8 cellular contexts compared by ENCODE assay signal in the genomic region with DNA sequence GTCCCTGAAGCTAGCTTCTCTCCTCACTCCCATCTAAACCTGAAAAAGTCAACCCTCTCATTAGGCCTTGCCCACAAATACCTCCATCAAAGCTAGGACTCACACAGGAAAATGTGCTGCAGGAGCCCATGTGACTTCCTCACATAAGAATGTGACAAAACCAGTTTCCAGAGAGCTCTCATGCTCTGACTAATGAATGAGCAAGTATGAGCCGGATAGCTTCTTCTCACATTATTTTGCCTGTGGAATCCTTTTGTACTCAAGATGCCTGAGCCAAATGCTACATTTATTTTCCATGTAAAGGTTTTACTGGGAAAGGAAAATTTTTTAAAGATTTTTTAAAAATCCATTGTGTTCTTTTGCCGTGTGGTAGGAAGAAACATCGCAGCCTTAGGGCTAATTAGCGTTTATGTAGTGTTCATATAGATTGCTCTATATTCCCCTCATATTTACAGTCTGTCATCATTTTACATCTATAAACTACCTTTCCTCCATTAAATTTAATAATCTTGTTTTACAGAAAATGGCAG.
DNase-seq lines count a peak whose midpoint lies in the region; ATAC-seq, FAIRE-seq and TF ChIP-seq lines count a peak whose summit lies in the region.

No MANE protein-coding gene starts in this region.

- 94% methylated on average over 4 of the region's 4 CpGs for WGBS in liver
- 62% methylated on average over 4 of the region's 4 CpGs for WGBS in HepG2 (ENCODE audit: low lambda C conversion rate)

- H3K4me2 ChIP-seq in HepG2 (ENCODE audit: low read depth, low read length), result no peak overlapping the region

- H3K4me1 ChIP-seq in liver (ENCODE audit: control insufficient read depth in 4 of 4, insufficient read depth in 4 of 4, low read length in 3 of 4), result no peaks in the 10 kb centered on the region
- no peaks in the 10 kb centered on the region for H3K4me1 ChIP-seq in HepG2 (ENCODE audit: insufficient read depth, low read length)
- no peaks in the 10 kb centered on the region for H3K4me1 ChIP-seq in BE2C

- H4K20me1 ChIP-seq in HepG2 (ENCODE audit: insufficient read depth, low read length), result no peaks in the 10 kb centered on the region

- H3K36me3 Mint-ChIP-seq in activated CD4-positive, alpha-beta T cell treated with anti-CD3 and anti-CD28 coated beads, Interleukin-2, amount 10 ng/mL, durations not matched to agents 7 days and 5 days (ENCODE audit: low read depth), result peaks cover 14% of the 10 kb centered on the region

- H3K9me3 ChIP-seq in liver (ENCODE audit: control insufficient read depth in 4 of 4, low read length in 3 of 4) (no peaks in the 10 kb centered on the region), HepG2 (ENCODE audit: low read length) (no peaks in the 10 kb centered on the region), BE2C (no peaks in the 10 kb centered on the region)

- POLR2A ChIA-PET in HepG2 (lab: Yijun Ruan, JAX), result no interaction called here
- POLR2A ChIA-PET in activated CD4-positive, alpha-beta T cell treated with anti-CD3 and anti-CD28 coated beads, Interleukin-2, amount 10 ng/mL, durations not matched to agents 7 days and 5 days (lab: Charles Lee), result no interaction called here

- BruUV-seq in HepG2 (replicated peaks; lab: Mats Ljungman, UMichigan), result no TSS peak

- TF ChIP-seq CTCF in liver (IDR thresholded peaks at IDR 0.05; ENCODE audit: low read depth, low read length, missing input control) (no peak), HepG2 (CRISPR knock-in tag; IDR thresholded peaks at IDR 0.05) (no peak), BE2C (IDR thresholded peaks at IDR 0.05; ENCODE audit: low read depth, low read length) (no peak)

- no peaks in the 10 kb centered on the region for H3K79me2 ChIP-seq in HepG2 (ENCODE audit: insufficient read depth, low read length)

- H3K4me1 Mint-ChIP-seq in activated CD4-positive, alpha-beta T cell treated with anti-CD3 and anti-CD28 coated beads, Interleukin-2, amount 10 ng/mL, durations not matched to agents 7 days and 5 days, result peaks cover 66% of the 10 kb centered on the region

- in situ Hi-C loops in HepG2 (cut with HindIII; ENCODE audit: extremely low pct_ligation_motif_present, low pct_unique_long_range_greater_than_20kb), result no loop called here

- H3K27ac Mint-ChIP-seq in activated CD4-positive, alpha-beta T cell treated with anti-CD3 and anti-CD28 coated beads, Interleukin-2, amount 10 ng/mL, durations not matched to agents 7 days and 5 days, result peak overlapping the region; percentile 57

- no peak overlapping the region for H3K9ac ChIP-seq in liver (ENCODE audit: low read depth in 1 of 2, low read length in 2 of 2)
- no peak overlapping the region for H3K9ac ChIP-seq in HepG2 (ENCODE audit: insufficient read depth, low read depth, low read length)

- no peak overlapping the region for H2AFZ ChIP-seq in HepG2 (ENCODE audit: low read length)

- no peak for DNase-seq in HepG2 (ENCODE audit: low spot score)
- DNase-seq in activated CD4-positive, alpha-beta T cell treated with anti-CD3 and anti-CD28 coated beads, Interleukin-2, amount 10 ng/mL, durations not matched to agents 7 days and 5 days, result peak; percentile 26
- DNase-seq in foreskin melanocyte, result peak; percentile 65
- DNase-seq in stimulated activated naive CD8-positive, alpha-beta T cell treated with anti-CD3 and anti-CD28 coated beads, Interleukin-15, Interleukin-2, amounts not matched to agents 100 U/mL and 50 U/mL, for 24 hours, result no peak
- no peak for DNase-seq in BE2C
- no peak for DNase-seq in NCI-H524 (lab: John Stamatoyannopoulos, UW)

- no peaks in the 10 kb centered on the region for H3K27me3 Mint-ChIP-seq in activated CD4-positive, alpha-beta T cell treated with anti-CD3 and anti-CD28 coated beads, Interleukin-2, amount 10 ng/mL, durations not matched to agents 7 days and 5 days

- TF ChIP-seq RAD21 in liver (IDR thresholded peaks at IDR 0.05), result no peak
- TF ChIP-seq RAD21 in HepG2 (CRISPR knock-in tag; IDR thresholded peaks at IDR 0.05), result no peak

- intact Hi-C loops in HepG2 (cut with micrococcal nuclease; ENCODE audit: unreplicated experiment), result no loop called here

- H3K4me3 ChIP-seq in liver (ENCODE audit: low read depth in 1 of 3, low read length in 3 of 3), result no peak overlapping the region
- no peak overlapping the region for H3K4me3 ChIP-seq in HepG2 (replicated peaks in 1 of 3; ENCODE audit: insufficient read depth in 1 of 3, low read depth in 2 of 3, low read length in 3 of 3)
- H3K4me3 ChIP-seq in BE2C (ENCODE audit: low read depth, low read length), result no peak overlapping the region

- TF ChIP-seq EP300 in HepG2 (IDR thresholded peaks at IDR 0.05; ENCODE audit: low read depth in 2 of 2, low read length in 2 of 2), result no peak
- TF ChIP-seq EP300 in HepG2 (CRISPR knock-in tag; IDR thresholded peaks at IDR 0.05; ENCODE audit: borderline replicate concordance), result no peak

- ATAC-seq in HepG2, result no peak
- peak; percentile 85 for ATAC-seq in stimulated activated naive CD8-positive, alpha-beta T cell treated with anti-CD3 and anti-CD28 coated beads, Interleukin-15, Interleukin-2, amounts not matched to agents 100 U/mL and 50 U/mL, for 24 hours
- no peak for ATAC-seq in HG02870 (IDR thresholded peaks at IDR 0.05; ENCODE audit: unreplicated experiment)

- TF ChIP-seq POLR2A in HepG2 (IDR thresholded peaks at IDR 0.05; ENCODE audit: insufficient read depth in 1 of 2, low read depth in 2 of 2, low read length in 2 of 2), result no peak

- peaks cover 13% of the 10 kb centered on the region for H3K9me3 Mint-ChIP-seq in activated CD4-positive, alpha-beta T cell treated with anti-CD3 and anti-CD28 coated beads, Interleukin-2, amount 10 ng/mL, durations not matched to agents 7 days and 5 days

- H3K27me3 ChIP-seq in liver (ENCODE audit: control insufficient read depth in 4 of 4, insufficient read depth in 4 of 4, low read length in 3 of 4), result no peaks in the 10 kb centered on the region
- no peaks in the 10 kb centered on the region for H3K27me3 ChIP-seq in HepG2 (ENCODE audit: control insufficient read depth in 1 of 2, insufficient read depth in 2 of 2, low read length in 2 of 2)
- no peaks in the 10 kb centered on the region for H3K27me3 ChIP-seq in BE2C

- H3K36me3 ChIP-seq in liver (ENCODE audit: control insufficient read depth in 4 of 4, insufficient read depth in 3 of 4, low read depth in 1 of 4, low read length in 3 of 4) (no peaks in the 10 kb centered on the region), HepG2 (replicated peaks in 1 of 2; ENCODE audit: control insufficient read depth in 1 of 2, insufficient read depth in 2 of 2, low read length in 2 of 2) (no peaks in the 10 kb centered on the region), BE2C (no peaks in the 10 kb centered on the region)

- H3K27ac ChIP-seq in liver (ENCODE audit: low read depth in 1 of 2, low read length in 2 of 2) (no peak overlapping the region), HepG2 (ENCODE audit: extremely low read length, insufficient read depth, low read length) (no peak overlapping the region)

- FAIRE-seq in HepG2 (lab: Jason Lieb, UNC), result no peak

- CTCF ChIA-PET in HepG2 (lab: Yijun Ruan, JAX; ENCODE audit: low intra/inter-chr PET ratio, low total read pairs), result no interaction called here
- CTCF ChIA-PET in activated CD4-positive, alpha-beta T cell treated with anti-CD3 and anti-CD28 coated beads, Interleukin-2, amount 10 ng/mL, durations not matched to agents 7 days and 5 days (lab: Charles Lee), result interaction anchor here (1.7 to 1.9 kb wide), 3 partner anchors 12 to 27 kb away, joined by 3 to 5 read pairs (median 4); no protein-coding TSS in a partner anchor

- H3K4me3 Mint-ChIP-seq in activated CD4-positive, alpha-beta T cell treated with anti-CD3 and anti-CD28 coated beads, Interleukin-2, amount 10 ng/mL, durations not matched to agents 7 days and 5 days, result no peak overlapping the region

TF ChIP-seq in HepG2, 621 proteins besides CTCF, POLR2A, EP300 and RAD21:
- TF ChIP-seq KLF11 (CRISPR knock-in tag; IDR thresholded peaks at IDR 0.05), result no peak
- no peak for TF ChIP-seq GPBP1L1 (CRISPR knock-in tag; IDR thresholded peaks at IDR 0.05)
- no peak for TF ChIP-seq ZNF460 (CRISPR knock-in tag; IDR thresholded peaks at IDR 0.05; ENCODE audit: borderline replicate concordance)
- no peak for TF ChIP-seq REL (CRISPR knock-in tag; conservative IDR thresholded peaks at IDR 0.05)
- no peak for TF ChIP-seq TFAP4 (IDR thresholded peaks at IDR 0.05; ENCODE audit: borderline replicate concordance, low read depth)
TF ChIP-seq in HepG2: peak in this region for 0.

Comparison
In these comparisons a context has a peak if more than half of its experiments do, and no peak if none do; other contexts are left out.
1. DNase-seq: peak in activated CD4-positive, alpha-beta T cell treated with anti-CD3 and anti-CD28 coated beads, Interleukin-2, amount 10 ng/mL, durations not matched to agents 7 days and 5 days (single experiment) and foreskin melanocyte (single experiment); none in HepG2 (single experiment), stimulated activated naive CD8-positive, alpha-beta T cell treated with anti-CD3 and anti-CD28 coated beads, Interleukin-15, Interleukin-2, amounts not matched to agents 100 U/mL and 50 U/mL, for 24 hours (single experiment), BE2C (single experiment) and NCI-H524 (0 of 2).